In the genomic region with DNA sequence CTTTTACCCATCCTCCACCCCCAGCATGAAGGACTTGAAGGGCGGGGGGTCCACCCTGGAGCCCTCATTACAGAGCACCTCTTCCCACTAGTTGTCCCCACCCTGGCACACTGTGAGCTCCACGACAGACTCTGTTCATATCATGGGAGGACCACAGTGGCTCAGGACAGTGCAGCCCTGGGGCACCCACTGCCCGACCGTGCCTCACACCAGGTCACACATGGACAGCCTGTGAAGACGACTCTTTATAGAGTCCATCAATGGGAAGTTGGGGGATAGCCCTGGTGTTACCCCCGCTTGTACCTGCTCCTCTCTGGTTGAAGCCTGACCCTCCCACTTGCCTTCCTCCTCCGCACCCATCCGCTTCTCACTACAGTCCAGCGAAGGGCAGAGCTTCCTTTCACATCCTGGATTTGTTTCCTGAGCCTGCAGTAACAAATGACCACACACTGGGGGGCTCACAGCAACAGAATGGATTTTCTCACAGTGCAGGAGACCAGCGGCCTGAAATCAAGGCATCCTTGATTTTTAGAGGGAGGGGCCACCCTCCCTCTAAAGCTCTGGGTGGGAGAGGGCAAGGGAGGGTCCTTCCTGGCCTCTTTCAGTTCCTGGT, we compare ENCODE assay signal across 15 cellular contexts. TPM values are rescaled to one million over a fixed set of nuclear protein-coding genes. Genes with fewer than 3 reads are reported as not detected.
DNase-seq lines count a peak whose midpoint lies in the region; ATAC-seq and TF ChIP-seq lines count a peak whose summit lies in the region.
"Had no signal": no experiment of that assay in that cellular context is flagged by ENCODE, and none has a peak within 500 bp of the region (broad histone marks: within the 10 kb centered on the region; RNA-seq: fewer than 3 reads in every experiment).

No MANE protein-coding gene starts in this region.

- 60 to 81% methylated on average over 1 to 10 of the region's 10 CpGs for WGBS in endodermal cell (ENCODE audit: insufficient coverage in 1 of 2, insufficient read length in 1 of 2), 2 experiments

- no peak overlapping the region for H3K9ac ChIP-seq in endodermal cell (ENCODE audit: extremely low read depth, low read length, poor library complexity, severe bottlenecking)
- no peak overlapping the region for H3K9ac ChIP-seq in neural progenitor cell

- H3K36me3 Mint-ChIP-seq in activated CD8-positive, alpha-beta memory T cell treated with anti-CD3 and anti-CD28 coated beads, Interleukin-2, amount 10 ng/mL, durations not matched to agents 7 days and 5 days: peaks cover 56% of the 10 kb centered on the region
- H3K36me3 Mint-ChIP-seq in T-helper 17 cell (ENCODE audit: low read depth) (peaks cover 11% of the 10 kb centered on the region), endodermal cell (ENCODE audit: low read depth) (no peaks in the 10 kb centered on the region), neural progenitor cell (no peaks in the 10 kb centered on the region)

- no peak overlapping the region for H3K27ac ChIP-seq in endodermal cell (ENCODE audit: low read depth, low read length)
- H3K27ac ChIP-seq in neural progenitor cell: no peak overlapping the region

- peak; percentile 23 for DNase-seq in activated CD8-positive, alpha-beta memory T cell treated with anti-CD3 and anti-CD28 coated beads, Interleukin-2, amount 10 ng/mL, durations not matched to agents 7 days and 5 days
- DNase-seq in activated CD8-positive, alpha-beta memory T cell treated with anti-CD3 and anti-CD28 coated beads for 24 hours: no peak
- DNase-seq in T-helper 17 cell (no peak), endodermal cell (peak; percentile 41), neural progenitor cell (ENCODE audit: low spot score) (peak; percentile 55), DMS153 treated with DMSO at 0.1 percent for 48 hours (lab: John Stamatoyannopoulos, UW; ENCODE audit: unreplicated experiment) (no peak), NCI-H2227 (lab: John Stamatoyannopoulos, UW; ENCODE audit: unreplicated experiment) (no peak)
- no peak for DNase-seq in stimulated activated naive CD4-positive, alpha-beta T cell (lab: John Stamatoyannopoulos, UW)
- DNase-seq: NCI-H526 had no signal

- no peak overlapping the region for H3K4me2 ChIP-seq in neural progenitor cell

- peak overlapping the region; percentile 84 for H3K27ac Mint-ChIP-seq in activated CD8-positive, alpha-beta memory T cell treated with anti-CD3 and anti-CD28 coated beads, Interleukin-2, amount 10 ng/mL, durations not matched to agents 7 days and 5 days
- peak overlapping the region; percentile 95 for H3K27ac Mint-ChIP-seq in T-helper 17 cell
- no peak overlapping the region for H3K27ac Mint-ChIP-seq in endodermal cell
- no peak overlapping the region for H3K27ac Mint-ChIP-seq in neural progenitor cell
- H3K27ac Mint-ChIP-seq: IgD-negative memory B cell; stimulated activated memory B cell treated with anti-CD40 and anti-IgM and Interleukin-4, amounts not matched to agents 10 μg/mL and 1 μg/mL and 100 μg/mL, for 72 hours had no signal

- no peaks in the 10 kb centered on the region for H3K9me3 Mint-ChIP-seq in activated CD8-positive, alpha-beta memory T cell treated with anti-CD3 and anti-CD28 coated beads, Interleukin-2, amount 10 ng/mL, durations not matched to agents 7 days and 5 days (ENCODE audit: low read depth)
- peaks cover 10% of the 10 kb centered on the region for H3K9me3 Mint-ChIP-seq in endodermal cell
- H3K9me3 Mint-ChIP-seq in neural progenitor cell: no peaks in the 10 kb centered on the region
- H3K9me3 Mint-ChIP-seq: stimulated activated memory B cell treated with anti-CD40 and anti-IgM and Interleukin-4, amounts not matched to agents 10 μg/mL and 1 μg/mL and 100 μg/mL, for 72 hours had no signal

- H3K27me3 Mint-ChIP-seq in activated CD8-positive, alpha-beta memory T cell treated with anti-CD3 and anti-CD28 coated beads, Interleukin-2, amount 10 ng/mL, durations not matched to agents 7 days and 5 days: no peaks in the 10 kb centered on the region
- H3K27me3 Mint-ChIP-seq in T-helper 17 cell (no peaks in the 10 kb centered on the region), endodermal cell (ENCODE audit: insufficient read depth) (peaks cover 21% of the 10 kb centered on the region), neural progenitor cell (ENCODE audit: insufficient read depth, low read depth) (no peaks in the 10 kb centered on the region)
- H3K27me3 Mint-ChIP-seq: IgD-negative memory B cell; stimulated activated memory B cell treated with anti-CD40 and anti-IgM and Interleukin-4, amounts not matched to agents 10 μg/mL and 1 μg/mL and 100 μg/mL, for 72 hours had no signal

- H3K4me3 ChIP-seq in endodermal cell (ENCODE audit: low read length) (no peak overlapping the region), neural progenitor cell (no peak overlapping the region)

- H3F3A ChIP-seq in neural progenitor cell (ENCODE audit: low read depth): no peaks in the 10 kb centered on the region

- CTCF ChIA-PET in activated CD8-positive, alpha-beta memory T cell treated with anti-CD3 and anti-CD28 coated beads, Interleukin-2, amount 10 ng/mL, durations not matched to agents 7 days and 5 days (lab: Charles Lee): interaction anchor here (1.4 to 2.0 kb wide), 2 partner anchors 10 to 28 kb away, joined by 3 to 7 read pairs; no protein-coding TSS in a partner anchor

- H3K4me3 Mint-ChIP-seq in activated CD8-positive, alpha-beta memory T cell treated with anti-CD3 and anti-CD28 coated beads, Interleukin-2, amount 10 ng/mL, durations not matched to agents 7 days and 5 days: no peak overlapping the region
- H3K4me3 Mint-ChIP-seq in T-helper 17 cell (peak overlapping the region; percentile 25), endodermal cell (no peak overlapping the region), neural progenitor cell (no peak overlapping the region)
- H3K4me3 Mint-ChIP-seq: stimulated activated memory B cell treated with anti-CD40 and anti-IgM and Interleukin-4, amounts not matched to agents 10 μg/mL and 1 μg/mL and 100 μg/mL, for 72 hours had no signal

- H3K36me3 ChIP-seq in endodermal cell (ENCODE audit: control insufficient read depth, insufficient read depth, low read length) (no peaks in the 10 kb centered on the region), neural progenitor cell (no peaks in the 10 kb centered on the region)

- H3K9me3 ChIP-seq in T-helper 17 cell (ENCODE audit: control insufficient read depth, low read length, poor library complexity, severe bottlenecking) (no peaks in the 10 kb centered on the region), endodermal cell (ENCODE audit: control insufficient read depth, low read length) (no peaks in the 10 kb centered on the region), neural progenitor cell (ENCODE audit: low read depth) (no peaks in the 10 kb centered on the region)

- ATAC-seq in activated CD8-positive, alpha-beta memory T cell treated with anti-CD3 and anti-CD28 coated beads, Interleukin-2, amount 10 ng/mL, durations not matched to agents 7 days and 5 days: no peak
- no peak for ATAC-seq in T-helper 17 cell
- ATAC-seq: left lobe of liver; stimulated activated memory B cell treated with anti-CD40 and anti-IgM and Interleukin-4, amounts not matched to agents 10 μg/mL and 1 μg/mL and 100 μg/mL, for 72 hours had no signal

- H4K20me1 ChIP-seq in neural progenitor cell (ENCODE audit: low read depth): no peaks in the 10 kb centered on the region

- peak overlapping the region; percentile 76 for H2AFZ ChIP-seq in neural progenitor cell (replicated peaks)

- H3K27me3 ChIP-seq in endodermal cell (ENCODE audit: control insufficient read depth, insufficient read depth, low read length, poor library complexity, severe bottlenecking) (no peaks in the 10 kb centered on the region), neural progenitor cell (no peaks in the 10 kb centered on the region)

- TF ChIP-seq CTCF in endodermal cell (conservative IDR thresholded peaks at IDR 0.05) (no peak), neural progenitor cell (IDR thresholded peaks at IDR 0.05) (peak; percentile 21)

- H3K79me2 ChIP-seq in neural progenitor cell (ENCODE audit: low read depth): no peaks in the 10 kb centered on the region

- H3K4me1 ChIP-seq in endodermal cell (ENCODE audit: control insufficient read depth, insufficient read depth, low read length) (no peaks in the 10 kb centered on the region), neural progenitor cell (peaks cover 11% of the 10 kb centered on the region)

- H3K4me1 Mint-ChIP-seq in activated CD8-positive, alpha-beta memory T cell treated with anti-CD3 and anti-CD28 coated beads, Interleukin-2, amount 10 ng/mL, durations not matched to agents 7 days and 5 days: peaks cover 71% of the 10 kb centered on the region
- H3K4me1 Mint-ChIP-seq in T-helper 17 cell: peaks cover 59% of the 10 kb centered on the region
- H3K4me1 Mint-ChIP-seq in endodermal cell: peaks cover 3% of the 10 kb centered on the region
- H3K4me1 Mint-ChIP-seq in neural progenitor cell: peaks cover 3% of the 10 kb centered on the region

RNA-seq across cellular contexts. Expression of a gene that starts 15.5 kb away (rescaled TPM):
- 10 to 100 TPM in 1 of 2 experiments, 1 to 10 TPM in 1; 7.9 to 10.2 TPM for total RNA-seq in activated CD8-positive, alpha-beta memory T cell treated with anti-CD3 and anti-CD28 coated beads, Interleukin-2, amount 10 ng/mL, durations not matched to agents 7 days and 5 days
- total RNA-seq in T-helper 17 cell: 10 to 100 TPM; 37.8 to 42.0 TPM
- total RNA-seq in endodermal cell: not detected
- not detected for polyA plus RNA-seq in endodermal cell (2013, experiment 1 of 2)
- polyA plus RNA-seq in endodermal cell (2013, experiment 2 of 2): not detected
- total RNA-seq in neural progenitor cell (ENCODE audit: low replicate concordance): not detected in 2 replicates
- total RNA-seq: A673, fibroblast of villous mesenchyme, SK-MEL-5 had no signal

Comparison
In these comparisons a context has a peak if more than half of its experiments do, and no peak if none do; other contexts are left out.
1. DNase-seq: peak in activated CD8-positive, alpha-beta memory T cell treated with anti-CD3 and anti-CD28 coated beads, Interleukin-2, amount 10 ng/mL, durations not matched to agents 7 days and 5 days (single experiment), endodermal cell (single experiment) and neural progenitor cell (single experiment); none in activated CD8-positive, alpha-beta memory T cell treated with anti-CD3 and anti-CD28 coated beads for 24 hours (single experiment), T-helper 17 cell (0 of 3), DMS153 treated with DMSO at 0.1 percent for 48 hours (single experiment), NCI-H2227 (single experiment) and stimulated activated naive CD4-positive, alpha-beta T cell (0 of 6).
2. H3K27ac Mint-ChIP-seq: peak in activated CD8-positive, alpha-beta memory T cell treated with anti-CD3 and anti-CD28 coated beads, Interleukin-2, amount 10 ng/mL, durations not matched to agents 7 days and 5 days (single experiment) and T-helper 17 cell (single experiment); none in endodermal cell (single experiment) and neural progenitor cell (single experiment).